23 cellular contexts compared by ENCODE assay signal in genomic region chr22:45484742-45485141, GRCh38. TPM values are rescaled to one million over a fixed set of nuclear protein-coding genes. Genes with fewer than 3 reads are reported as not detected.
"Had no signal": no experiment of that assay in that cellular context is flagged by ENCODE, and none has a peak within 500 bp of the region (broad histone marks: within the 10 kb centered on the region; RNA-seq: fewer than 3 reads in every experiment).

No MANE protein-coding gene starts in this region.

- H3K36me3 Mint-ChIP-seq: activated CD4-positive, alpha-beta memory T cell treated with anti-CD3 and anti-CD28 coated beads for 36 hours; activated naive CD4-positive, alpha-beta T cell treated with anti-CD3 and anti-CD28 coated beads, Interleukin-2, amount 50 U/mL, for 24 hours; naive thymus-derived CD8-positive, alpha-beta T cell; stimulated activated naive B cell treated with anti-CD40 and anti-IgM and Interleukin-4, amounts not matched to agents 10 μg/mL and 1 μg/mL and 100 μg/mL, for 72 hours; type B pancreatic cell had no signal

- H3K27ac ChIP-seq: sigmoid colon, suprapubic skin had no signal

- H3K36me3 ChIP-seq: sigmoid colon, suprapubic skin had no signal

- DNase-seq: activated CD4-positive, alpha-beta memory T cell treated with anti-CD3 and anti-CD28 coated beads for 36 hours; activated CD4-positive, alpha-beta T cell treated with anti-CD3 and anti-CD28 coated beads, Interleukin-2, amount 10 ng/mL, durations not matched to agents 24 days and 14 days; activated CD4-positive, CD25-positive, alpha-beta regulatory T cell treated with anti-CD3 and anti-CD28 coated beads, Interleukin-2, amount 50 U/mL, for 72 hours; activated CD8-positive, alpha-beta memory T cell treated with anti-CD3 and anti-CD28 coated beads, Interleukin-2, amount 50 U/mL, for 4 hours; activated gamma-delta T cell treated with Interleukin-2 at 50 U/mL for 16 hours; activated T-cell treated with anti-CD3 and anti-CD28 coated beads, Interleukin-2, amount 50 U/mL, for 1 hour; effector CD8-positive, alpha-beta T cell; islet precursor cell; left colon; naive thymus-derived CD8-positive, alpha-beta T cell; sigmoid colon; small intestine; stimulated activated CD4-positive, alpha-beta T cell treated with anti-CD3 and anti-CD28 coated beads, Interleukin-15, amount 100 ng/mL, for 24 hours; stimulated activated CD4-positive, alpha-beta T cell treated with anti-CD3 and anti-CD28 coated beads, Interleukin-2, amount 100 ng/mL, for 24 hours; stimulated activated naive B cell treated with anti-CD40 and anti-IgM and Interleukin-4, amounts not matched to agents 10 μg/mL and 1 μg/mL and 100 μg/mL, for 72 hours; T-helper 2 cell had no signal

- H3K4me3 ChIP-seq: sigmoid colon, suprapubic skin had no signal

- H3K27ac Mint-ChIP-seq: activated CD4-positive, alpha-beta memory T cell treated with anti-CD3 and anti-CD28 coated beads for 36 hours; activated CD4-positive, alpha-beta T cell treated with anti-CD3 and anti-CD28 coated beads, Interleukin-2, amount 10 ng/mL, durations not matched to agents 24 days and 14 days; activated naive CD4-positive, alpha-beta T cell treated with anti-CD3 and anti-CD28 coated beads, Interleukin-2, amount 50 U/mL, for 24 hours; activated T-helper 1 cell treated with anti-CD3 and anti-CD28 coated beads, Interleukin-12 subunit alpha, Interleukin-12 subunit beta, Interleukin-2, Interleukin-4 antibody, amounts not matched to agents 30 ng/mL and 10 ng/mL and 1 ng/mL, durations not matched to agents 14 hours and 24 hours and 36 hours; stimulated activated naive B cell treated with anti-CD40 and anti-IgM and Interleukin-4, amounts not matched to agents 10 μg/mL and 1 μg/mL and 100 μg/mL, for 72 hours had no signal

- H3K4me1 ChIP-seq: sigmoid colon, suprapubic skin had no signal

- H3K9me3 ChIP-seq: sigmoid colon, suprapubic skin had no signal

- H3K9me3 Mint-ChIP-seq: activated CD4-positive, alpha-beta T cell treated with anti-CD3 and anti-CD28 coated beads, Interleukin-2, amount 10 ng/mL, durations not matched to agents 24 days and 14 days; activated naive CD4-positive, alpha-beta T cell treated with anti-CD3 and anti-CD28 coated beads, Interleukin-2, amount 50 U/mL, for 24 hours; naive thymus-derived CD8-positive, alpha-beta T cell had no signal

- FAIRE-seq: colon, frontal cortex, small intestine had no signal

- ATAC-seq: left colon; naive thymus-derived CD8-positive, alpha-beta T cell; stimulated activated naive B cell treated with anti-CD40 and anti-IgM and Interleukin-4, amounts not matched to agents 10 μg/mL and 1 μg/mL and 100 μg/mL, for 72 hours had no signal

- H3K27me3 ChIP-seq: sigmoid colon, suprapubic skin had no signal

RNA-seq across cellular contexts. Expression of gene FBLN1, which starts 17.9 kb away (rescaled TPM):
- total RNA-seq: activated CD4-positive, alpha-beta memory T cell treated with anti-CD3 and anti-CD28 coated beads for 36 hours; activated CD4-positive, alpha-beta T cell treated with anti-CD3 and anti-CD28 coated beads, Interleukin-2, amount 10 ng/mL, durations not matched to agents 24 days and 14 days; activated CD8-positive, alpha-beta memory T cell treated with anti-CD3 and anti-CD28 coated beads for 36 hours; activated T-helper 1 cell treated with anti-CD3 and anti-CD28 coated beads, Interleukin-12 subunit alpha, Interleukin-12 subunit beta, Interleukin-2, Interleukin-4 antibody, amounts not matched to agents 30 ng/mL and 10 ng/mL and 1 ng/mL, durations not matched to agents 14 hours and 24 hours and 36 hours; naive thymus-derived CD8-positive, alpha-beta T cell had no signal
- polyA plus RNA-seq: naive thymus-derived CD8-positive, alpha-beta T cell had no signal
